13 cellular contexts compared by ENCODE assay signal in genomic region chrX:13778916-13779315, GRCh38. TPM values are rescaled to one million over a fixed set of nuclear protein-coding genes. Genes with fewer than 3 reads are reported as not detected.
DNase-seq lines count a peak whose midpoint lies in the region; ATAC-seq, FAIRE-seq and TF ChIP-seq lines count a peak whose summit lies in the region.
"Had no signal": no experiment of that assay in that cellular context is flagged by ENCODE, and none has a peak within 500 bp of the region (broad histone marks: within the 10 kb centered on the region; RNA-seq: fewer than 3 reads in every experiment).

No MANE protein-coding gene starts in this region.

- H3K4me3 Mint-ChIP-seq in T-cell, result no peak overlapping the region

- peaks cover 14% of the 10 kb centered on the region for H3K36me3 Mint-ChIP-seq in T-cell

- H3K9me3 ChIP-seq in mesenchymal stem cell (ENCODE audit: control insufficient read depth, low read length), result no peaks in the 10 kb centered on the region
- H3K9me3 ChIP-seq: SJCRH30 had no signal

- H2BK15ac ChIP-seq in mesenchymal stem cell (ENCODE audit: low read depth, poor library complexity, severe bottlenecking), result no peak overlapping the region

- no peak overlapping the region for H2AFZ ChIP-seq in mesenchymal stem cell (ENCODE audit: low read depth, low read length)

- H3K27me3 Mint-ChIP-seq in T-cell, result peaks cover 0 to 10% of the 10 kb centered on the region in 2 donors

- no peak overlapping the region for H2BK12ac ChIP-seq in mesenchymal stem cell (ENCODE audit: low read length in 2 of 2)

- no peaks in the 10 kb centered on the region for H3K79me1 ChIP-seq in mesenchymal stem cell (replicated peaks; ENCODE audit: low read length, poor library complexity, severe bottlenecking)

- no peaks in the 10 kb centered on the region for H3K9me3 Mint-ChIP-seq in T-cell

- DNase-seq in AG10803 (ENCODE audit: low read depth), result peak; percentile 42
- no peak for DNase-seq in GM18507 (ENCODE audit: extremely low spot score, insufficient read length, low read depth)
- DNase-seq in T-cell, result no peak
- peak; percentile 55 for DNase-seq in fibroblast of the aortic adventitia (ENCODE audit: low read depth)
- DNase-seq in mucosa of gallbladder (ENCODE audit: low spot score), result no peak
- no peak for DNase-seq in NK-92 treated with Interleukin-12 subunit alpha and Interleukin-12 subunit beta, amount 100 ng/mL, for 24 hours (lab: John Stamatoyannopoulos, UW)
- DNase-seq in mesenchymal stem cell, result no peak
- DNase-seq: NCI-H2107, SJCRH30 had no signal

- TF ChIP-seq CTCF in AG10803 (conservative IDR thresholded peaks at IDR 0.05; ENCODE audit: low read length) (no peak; the same call in 1 of the 2 replicates), fibroblast of the aortic adventitia (IDR thresholded peaks at IDR 0.05; ENCODE audit: insufficient read depth, low read length) (no peak)

- peaks cover 0 to 14% of the 10 kb centered on the region in 2 experiments for H3K27me3 ChIP-seq in mesenchymal stem cell (ENCODE audit: control insufficient read depth in 1 of 2, insufficient read depth in 1 of 2, low read length in 2 of 2)
- H3K27me3 ChIP-seq: SJCRH30 had no signal

- H3K9ac ChIP-seq in mesenchymal stem cell (ENCODE audit: low read length), result no peak overlapping the region

- H3K18ac ChIP-seq in mesenchymal stem cell (ENCODE audit: low read depth in 1 of 2, low read length in 2 of 2), result no peak overlapping the region

- peak overlapping the region; percentile 39 to 68 for H3K27ac Mint-ChIP-seq in T-cell

- no peak overlapping the region for H3K4ac ChIP-seq in mesenchymal stem cell (ENCODE audit: low read depth in 1 of 2, low read length in 2 of 2)

- H2AK5ac ChIP-seq in mesenchymal stem cell (ENCODE audit: low read length, severe bottlenecking), result no peak overlapping the region

- no peak overlapping the region for H3K4me2 ChIP-seq in mesenchymal stem cell (ENCODE audit: low read length, poor library complexity, severe bottlenecking)

- POLR2A ChIA-PET in T-cell (lab: Charles Lee), result interaction anchor here in 1 of 2 donors (0.7 kb wide), 1 partner anchor 9 kb away, joined by 3 read pairs; no protein-coding TSS in a partner anchor

- no peak overlapping the region for H2BK120ac ChIP-seq in mesenchymal stem cell (ENCODE audit: low read depth, low read length)

- CTCF ChIA-PET in T-cell (lab: Charles Lee), result interaction anchor here in 1 of 2 donors (0.6 to 1.4 kb wide), 2 partner anchors 29 to 1690 kb away, joined by 3 to 4 read pairs; no protein-coding TSS in a partner anchor

- H3K4me1 ChIP-seq in mesenchymal stem cell (ENCODE audit: control insufficient read depth, insufficient read depth, low read depth, low read length), result no peaks in the 10 kb centered on the region

- no peak overlapping the region for H3K27ac ChIP-seq in mesenchymal stem cell (ENCODE audit: low read length, poor library complexity, severe bottlenecking)
- H3K27ac ChIP-seq: HL-60, SJCRH30 had no signal

- H4K8ac ChIP-seq in mesenchymal stem cell (ENCODE audit: low read length), result no peak overlapping the region

- H3K36me3 ChIP-seq in mesenchymal stem cell (ENCODE audit: control insufficient read depth in 1 of 2, insufficient read depth in 2 of 2, low read depth in 1 of 2, low read length in 2 of 2), result peaks cover 3 to 30% of the 10 kb centered on the region in 2 experiments

- H4K91ac ChIP-seq in mesenchymal stem cell (ENCODE audit: low read length), result no peak overlapping the region

- WGBS in mesenchymal stem cell, result 60% methylated on average over 2 of the region's 2 CpGs

- no peak overlapping the region for H3K14ac ChIP-seq in mesenchymal stem cell (ENCODE audit: low read length in 2 of 2)

- ATAC-seq in T-cell (replicated peaks in 1 of 4) (no peak), GM21529 (IDR thresholded peaks at IDR 0.05; ENCODE audit: unreplicated experiment) (no peak)
- ATAC-seq: HCT116 had no signal

- no peak overlapping the region for H3K4me3 ChIP-seq in AG10803 (ENCODE audit: low read length)
- H3K4me3 ChIP-seq in fibroblast of the aortic adventitia (ENCODE audit: low read depth, low read length), result no peak overlapping the region
- no peak overlapping the region for H3K4me3 ChIP-seq in mesenchymal stem cell (ENCODE audit: insufficient read depth in 1 of 2, low read depth in 1 of 2, low read length in 2 of 2)
- H3K4me3 ChIP-seq: SJCRH30 had no signal

- peak; percentile 46 for FAIRE-seq in GM18507 (lab: Jason Lieb, UNC)

- H2BK5ac ChIP-seq in mesenchymal stem cell (ENCODE audit: low read depth, low read length, poor library complexity, severe bottlenecking), result no peak overlapping the region

- H3K4me1 Mint-ChIP-seq in T-cell, result no peaks in the 10 kb centered on the region

- no peak overlapping the region for H3K23ac ChIP-seq in mesenchymal stem cell (ENCODE audit: low read length in 2 of 2)

RNA-seq across cellular contexts. Expression of gene GPM6B, which starts 38.0 kb away (rescaled TPM):
- under 1 TPM in 2 of 5 donors, not detected in 3; 0.09 to 0.35 TPM for total RNA-seq in T-cell
- total RNA-seq in fibroblast of the aortic adventitia (ENCODE audit: low replicate concordance), result 0.57 and 10.4 TPM in 2 replicates
- total RNA-seq in mucosa of gallbladder, result 6.8 TPM
- polyA plus RNA-seq in mesenchymal stem cell (2013, experiment 1 of 2), result 0.29 TPM
- 0.37 TPM for polyA plus RNA-seq in mesenchymal stem cell (2013, experiment 2 of 2)
- total RNA-seq: activated CD8-positive, alpha-beta memory T cell treated with anti-CD3 and anti-CD28 coated beads for 36 hours had no signal

RNA-seq across cellular contexts. Expression of gene OFD1, which starts 44.4 kb away (rescaled TPM):
- total RNA-seq in T-cell, result 10 to 100 TPM; 78.8 to 96.8 (median 89.3) TPM
- 20.3 and 41.7 TPM in 2 replicates for total RNA-seq in fibroblast of the aortic adventitia (ENCODE audit: low replicate concordance)
- total RNA-seq in mucosa of gallbladder, result 33.2 TPM
- 9.2 TPM for polyA plus RNA-seq in mesenchymal stem cell (2013, experiment 1 of 2)
- 7.8 TPM for polyA plus RNA-seq in mesenchymal stem cell (2013, experiment 2 of 2)

RNA-seq across cellular contexts. Expression of gene TRAPPC2, which starts 44.5 kb away (rescaled TPM):
- total RNA-seq in T-cell, result 10 to 100 TPM; 24.8 to 32.9 (median 29.7) TPM
- 21.5 and 31.4 TPM in 2 replicates for total RNA-seq in fibroblast of the aortic adventitia (ENCODE audit: low replicate concordance)
- 25.1 TPM for total RNA-seq in mucosa of gallbladder
- polyA plus RNA-seq in mesenchymal stem cell (2013, experiment 1 of 2), result 6.8 TPM
- 8.0 TPM for polyA plus RNA-seq in mesenchymal stem cell (2013, experiment 2 of 2)

Comparison
In these comparisons a context has a peak if more than half of its experiments do, and no peak if none do; other contexts are left out.
1. DNase-seq: peak in AG10803 (single experiment) and fibroblast of the aortic adventitia (single experiment); none in GM18507 (single experiment), T-cell (0 of 34), mucosa of gallbladder (single experiment), NK-92 treated with Interleukin-12 subunit alpha and Interleukin-12 subunit beta, amount 100 ng/mL, for 24 hours (single experiment) and mesenchymal stem cell (single experiment).